In genomic region chr9:132154925-132155324, GRCh38 we compare ENCODE assay signal across 20 cellular contexts.
"Had no signal": no experiment of that assay in that cellular context is flagged by ENCODE, and none has a peak within 500 bp of the region (broad histone marks: within the 10 kb centered on the region; RNA-seq: fewer than 3 reads in every experiment).

No MANE protein-coding gene starts in this region.

- H3K9me3 ChIP-seq: ascending aorta, breast epithelium, gastrocnemius medialis, heart right ventricle, right atrium auricular region, tibial artery had no signal

- H3K27me3 ChIP-seq: right atrium auricular region had no signal

- H3K4me1 Mint-ChIP-seq: activated naive CD4-positive, alpha-beta T cell treated with anti-CD3 and anti-CD28 coated beads, Interleukin-2, amount 50 U/mL, for 24 hours had no signal

- H3K36me3 Mint-ChIP-seq: activated naive CD4-positive, alpha-beta T cell treated with anti-CD3 and anti-CD28 coated beads, Interleukin-2, amount 50 U/mL, for 24 hours; mesothelial cell of epicardium had no signal

- H3K27ac ChIP-seq: ascending aorta, breast epithelium, gastrocnemius medialis, heart right ventricle, right atrium auricular region, tibial artery, VCaP had no signal

- H3K9me3 Mint-ChIP-seq: activated naive CD4-positive, alpha-beta T cell treated with anti-CD3 and anti-CD28 coated beads, Interleukin-2, amount 50 U/mL, for 24 hours; mesothelial cell of epicardium; nephron had no signal

- DNase-seq: activated CD4-positive, alpha-beta T cell treated with anti-CD3 and anti-CD28 coated beads for 1 hour; activated gamma-delta T cell; cortex of kidney; gastrocnemius medialis; heart right ventricle; islet precursor cell; stimulated activated naive CD8-positive, alpha-beta T cell treated with anti-CD3 and anti-CD28 coated beads, Interleukin-15, Interleukin-2, amounts not matched to agents 100 U/mL and 50 U/mL, for 24 hours; substantia nigra; T-helper 2 cell; tibial artery had no signal

- H3K36me3 ChIP-seq: ascending aorta, breast epithelium, gastrocnemius medialis, heart right ventricle, right atrium auricular region, tibial artery had no signal

- H3K4me3 ChIP-seq: ascending aorta, breast epithelium, gastrocnemius medialis, heart right ventricle, lung, right atrium auricular region, tibial artery had no signal

- H3K4me3 Mint-ChIP-seq: activated naive CD4-positive, alpha-beta T cell treated with anti-CD3 and anti-CD28 coated beads, Interleukin-2, amount 50 U/mL, for 24 hours; mesothelial cell of epicardium; nephron had no signal

- H3K27ac Mint-ChIP-seq: activated naive CD4-positive, alpha-beta T cell treated with anti-CD3 and anti-CD28 coated beads, Interleukin-2, amount 50 U/mL, for 24 hours; mesothelial cell of epicardium; nephron; progenitor cell of endocrine pancreas had no signal

- ATAC-seq: esophagus mucosa; gastrocnemius medialis; heart right ventricle; stimulated activated naive CD8-positive, alpha-beta T cell treated with anti-CD3 and anti-CD28 coated beads, Interleukin-15, Interleukin-2, amounts not matched to agents 100 U/mL and 50 U/mL, for 24 hours had no signal

- H3K4me1 ChIP-seq: ascending aorta, breast epithelium, tibial artery had no signal
